In genomic region chr12:99278899-99279298, GRCh38 we compare ENCODE assay signal across 27 cellular contexts.
"Had no signal": no experiment of that assay in that cellular context is flagged by ENCODE, and none has a peak within 500 bp of the region (broad histone marks: within the 10 kb centered on the region; RNA-seq: fewer than 3 reads in every experiment).

No MANE protein-coding gene starts in this region.

- H3K27me3 ChIP-seq: ascending aorta, Peyer's patch, SJCRH30 had no signal

- H3K9me3 ChIP-seq: Peyer's patch, SJCRH30 had no signal

- DNase-seq: activated B cell treated with CpG ODN at 0.5 μM for 24 hours; activated CD4-positive, alpha-beta T cell treated with anti-CD3 and anti-CD28 coated beads for 1 hour; activated CD4-positive, alpha-beta T cell treated with anti-CD3 and anti-CD28 coated beads, Interleukin-2, amount 10 ng/mL, durations not matched to agents 24 days and 14 days; activated CD4-positive, alpha-beta T cell treated with anti-CD3 and anti-CD28 coated beads, Interleukin-2, amount 50 U/mL, for 48 hours; activated CD8-positive, alpha-beta memory T cell treated with anti-CD3 and anti-CD28 coated beads, Interleukin-2, amount 10 ng/mL, durations not matched to agents 7 days and 5 days; activated effector memory CD4-positive, alpha-beta T cell treated with Interleukin-2 at 50 U/mL for 16 hours; activated naive CD4-positive, alpha-beta T cell; activated naive CD8-positive, alpha-beta T cell treated with anti-CD3 and anti-CD28 coated beads, Interleukin-2, amount 50 U/mL, for 24 hours; activated T-cell treated with anti-CD3 and anti-CD28 coated beads, Interleukin-2, amount 50 U/mL, for 24 hours; amniotic stem cell; KG1; NCI-H1048; NCI-H146; NCI-H187 treated with DMSO at 0.1 percent for 48 hours; NCI-H2081 treated with DMSO at 0.1 percent for 48 hours; NCI-H2171 treated with DMSO at 0.1 percent for 48 hours; NCI-H226; NCI-H510A; NCI-H526 treated with DMSO at 0.1 percent for 48 hours; NCI-H82; NK-92 treated with Interleukin-12 subunit alpha and Interleukin-12 subunit beta, amount 100 ng/mL, for 24 hours; Peyer's patch; Right ventricle myocardium superior; SJCRH30 had no signal

- ATAC-seq: activated CD8-positive, alpha-beta memory T cell treated with anti-CD3 and anti-CD28 coated beads, Interleukin-2, amount 10 ng/mL, durations not matched to agents 7 days and 5 days; activated naive CD4-positive, alpha-beta T cell treated with anti-CD3 and anti-CD28 coated beads, Interleukin-2, amount 50 U/mL, for 72 hours; activated naive CD8-positive, alpha-beta T cell treated with anti-CD3 and anti-CD28 coated beads, Interleukin-2, amount 50 U/mL, for 24 hours had no signal

- H3K4me1 ChIP-seq: ascending aorta, Peyer's patch had no signal

- H3K36me3 ChIP-seq: ascending aorta, Peyer's patch, SJCRH30 had no signal

- H3K27ac ChIP-seq: ascending aorta, Peyer's patch, RWPE1, SJCRH30 had no signal

- H3K4me3 ChIP-seq: ascending aorta, Peyer's patch, SJCRH30 had no signal
